In genomic region chr2:121345887-121346286, GRCh38 we compare ENCODE assay signal across 12 cellular contexts.
"Had no signal": no experiment of that assay in that cellular context is flagged by ENCODE, and none has a peak within 500 bp of the region (broad histone marks: within the 10 kb centered on the region; RNA-seq: fewer than 3 reads in every experiment).

No MANE protein-coding gene starts in this region.

- H3K27me3 Mint-ChIP-seq: activated naive CD8-positive, alpha-beta T cell had no signal

- ATAC-seq: left colon had no signal

- H3K4me3 Mint-ChIP-seq: activated naive CD8-positive, alpha-beta T cell; immature natural killer cell; nephron had no signal

- H3K27me3 ChIP-seq: ascending aorta, cardiac muscle cell, tibial nerve had no signal

- DNase-seq: activated gamma-delta T cell; activated T-cell treated with anti-CD3 and anti-CD28 coated beads, Interleukin-2, amount 50 U/mL, for 48 hours; glutamatergic neuron; immature natural killer cell; left colon; stimulated activated CD4-positive, alpha-beta T cell treated with anti-CD3 and anti-CD28 coated beads, Interleukin-15, amount 100 ng/mL, for 24 hours; stimulated activated CD4-positive, alpha-beta T cell treated with anti-CD3 and anti-CD28 coated beads, Interleukin-4, amount 100 ng/mL, for 24 hours had no signal

- H3K9me3 Mint-ChIP-seq: immature natural killer cell had no signal

- H3K9me3 ChIP-seq: ascending aorta, tibial nerve had no signal

- H3K27ac Mint-ChIP-seq: activated naive CD8-positive, alpha-beta T cell; nephron had no signal

- H3K4me1 Mint-ChIP-seq: nephron had no signal

- H3K27ac ChIP-seq: ascending aorta, cardiac muscle cell, tibial nerve had no signal

- H3K4me3 ChIP-seq: ascending aorta, cardiac muscle cell, tibial nerve had no signal

- H3K4me1 ChIP-seq: ascending aorta, tibial nerve had no signal
